In genomic region chr14:23069413-23069806, GRCh38 we compare ENCODE assay signal across 11 cellular contexts. TPM values are rescaled to one million over a fixed set of nuclear protein-coding genes. Genes with fewer than 3 reads are reported as not detected.
A peak's percentile ranks its signal among the peaks of the same experiment; 100 is the strongest.
DNase-seq lines count a peak whose midpoint lies in the region; ATAC-seq and TF ChIP-seq lines count a peak whose summit lies in the region.
"Had no signal": no experiment of that assay in that cellular context is flagged by ENCODE, and none has a peak within 500 bp of the region (broad histone marks: within the 10 kb centered on the region; RNA-seq: fewer than 3 reads in every experiment).

No MANE protein-coding gene starts in this region.

- peak overlapping the region; percentile 10; the same call in 1 of the 2 replicates for H2AK5ac ChIP-seq in IMR-90 (ENCODE audit: low read depth, low read length)

- peak overlapping the region; percentile 30 for H2AK9ac ChIP-seq in IMR-90 (replicated peaks; ENCODE audit: low read depth, low read length, poor library complexity)

- peak overlapping the region; percentile 55; the same call in 1 of the 2 replicates for H3K14ac ChIP-seq in IMR-90 (replicated peaks; ENCODE audit: low read depth, low read length)

- no peak overlapping the region for H3K56ac ChIP-seq in IMR-90 (ENCODE audit: extremely low read depth, insufficient read depth, low read length)

- ATAC-seq in IMR-90 (ENCODE audit: low read depth) (no peak), GM21529 (IDR thresholded peaks at IDR 0.05; ENCODE audit: unreplicated experiment) (no peak)

- no peak overlapping the region for H3K4me3 ChIP-seq in IMR-90 (ENCODE audit: insufficient read depth, low read depth, low read length)
- H3K4me3 ChIP-seq in dorsolateral prefrontal cortex = peak overlapping the region in 6 of 59 donors; percentile 2 to 31 (median 16)
- no peak overlapping the region for H3K4me3 ChIP-seq in neutrophil (ENCODE audit: low read depth in 1 of 2, low read length in 1 of 2)

- H3K27ac ChIP-seq in IMR-90 (ENCODE audit: insufficient read depth, low read length) (peak overlapping the region; percentile 14), dorsolateral prefrontal cortex (peak overlapping the region in 30 of 59 donors; percentile 4 to 93 (median 46)), neutrophil (peak overlapping the region; percentile 66)

- no peak overlapping the region for H2BK20ac ChIP-seq in IMR-90 (ENCODE audit: low read depth, low read length)

- no peak overlapping the region for H2BK120ac ChIP-seq in IMR-90 (ENCODE audit: low read depth, low read length)

- H3K9me3 Mint-ChIP-seq in CD14-positive monocyte = no peaks in the 10 kb centered on the region
- H3K9me3 Mint-ChIP-seq: activated CD4-positive, alpha-beta T cell treated with anti-CD3 and anti-CD28 coated beads, Interleukin-2, amount 10 ng/mL, durations not matched to agents 24 days and 14 days had no signal

- H3K4me1 ChIP-seq in IMR-90 (ENCODE audit: control insufficient read depth, insufficient read depth, low read length) (peaks cover 13% of the 10 kb centered on the region), neutrophil (ENCODE audit: control insufficient read depth in 1 of 2, insufficient read depth in 1 of 2, low read depth in 1 of 2, low read length in 1 of 2) (peaks cover 33 to 37% of the 10 kb centered on the region in 2 experiments)

- H3K9me3 ChIP-seq in IMR-90 (ENCODE audit: control insufficient read depth, insufficient read depth, low read length) = no peaks in the 10 kb centered on the region
- no peaks in the 10 kb centered on the region for H3K9me3 ChIP-seq in neutrophil

- WGBS in IMR-90 (ENCODE audit: extremely low coverage in 2 of 2, insufficient read length in 1 of 2), 2 experiments = no CpG with 5 or more reads among the region's 4 CpGs

- H2BK15ac ChIP-seq in IMR-90 (ENCODE audit: low read depth, low read length) = no peak overlapping the region

- no peak overlapping the region for H4K5ac ChIP-seq in IMR-90 (ENCODE audit: low read depth, low read length)

- H3K27me3 Mint-ChIP-seq in CD14-positive monocyte (ENCODE audit: low read depth in 3 of 3) = no peaks in the 10 kb centered on the region
- H3K27me3 Mint-ChIP-seq: activated CD4-positive, alpha-beta T cell treated with anti-CD3 and anti-CD28 coated beads, Interleukin-2, amount 10 ng/mL, durations not matched to agents 24 days and 14 days had no signal

- TF ChIP-seq RAD21 in IMR-90 (IDR thresholded peaks at IDR 0.05; ENCODE audit: low read length) = no peak

- H3K27me3 ChIP-seq in IMR-90 (ENCODE audit: control insufficient read depth, insufficient read depth, low read length) (no peaks in the 10 kb centered on the region), dorsolateral prefrontal cortex (no peaks in the 10 kb centered on the region), neutrophil (no peaks in the 10 kb centered on the region)

- peak overlapping the region in 6 of 7 donors; percentile 64 to 90 (median 74) for H3K27ac Mint-ChIP-seq in CD14-positive monocyte

- peak overlapping the region; percentile 83 for H3K23ac ChIP-seq in IMR-90 (ENCODE audit: low read depth, low read length)

- no peak overlapping the region for H2BK5ac ChIP-seq in IMR-90 (ENCODE audit: low read depth, low read length, poor library complexity, severe bottlenecking)

- CTCF ChIA-PET in IMR-90 (lab: Yijun Ruan, JAX) = interaction anchor here (0.5 to 1.8 kb wide), 28 partner anchors 8 to 152 kb away, joined by 3 to 21 read pairs (median 4); partner anchors contain the start of genes ACIN1, C14orf119, CDH24 and CEBPE

- no TSS peak for BruUV-seq in IMR-90 (replicated peaks; lab: Mats Ljungman, UMichigan)

- H3K18ac ChIP-seq in IMR-90 (ENCODE audit: low read depth, low read length) = no peak overlapping the region

- H3K4me3 Mint-ChIP-seq in CD14-positive monocyte = no peak overlapping the region

- DNase-seq in CD14-positive monocyte (ENCODE audit: low spot score) (no peak), IMR-90 (no peak), dorsolateral prefrontal cortex (no peak), dedifferentiated amniotic fluid mesenchymal stem cell (ENCODE audit: extremely low spot score) (no peak), activated gamma-delta T cell (lab: John Stamatoyannopoulos, UW) (no peak)
- no peak for DNase-seq in stimulated activated naive CD4-positive, alpha-beta T cell (lab: John Stamatoyannopoulos, UW)
- DNase-seq: GDM1 had no signal

- peaks cover 35% of the 10 kb centered on the region for H3K4me1 Mint-ChIP-seq in CD14-positive monocyte

- H3K9ac ChIP-seq in IMR-90 (ENCODE audit: low read depth, low read length) = 0 out of 2 replicates have a peak overlapping the region, but pooled peaks have one; percentile 18

- peaks cover 46% of the 10 kb centered on the region for H4K20me1 ChIP-seq in IMR-90 (ENCODE audit: insufficient read depth, low read length)

- in situ Hi-C loops in IMR-90 (cut with MboI; ENCODE audit: low sequenced_read_pairs) = loop anchor here (5.0 to 10.0 kb wide), 2 partner anchors 33 to 515 kb away; partner anchors contain the start of gene CIROP

- peaks cover 40% of the 10 kb centered on the region for H3K36me3 ChIP-seq in IMR-90 (ENCODE audit: control insufficient read depth, insufficient read depth, low read length)
- H3K36me3 ChIP-seq in neutrophil = peaks cover 79% of the 10 kb centered on the region

- TF ChIP-seq CTCF in CD14-positive monocyte (IDR thresholded peaks at IDR 0.05) = no peak
- TF ChIP-seq CTCF in IMR-90 (conservative IDR thresholded peaks at IDR 0.05; ENCODE audit: low read depth, low read length) = no peak
- TF ChIP-seq CTCF in dorsolateral prefrontal cortex (IDR thresholded peaks at IDR 0.05 in 54 of 56, conservative IDR thresholded peaks at IDR 0.05 in 2 of 56; ENCODE audit: low read depth in 1 of 56, partially characterized antibody in 56 of 56) = no peak
- no peak for TF ChIP-seq CTCF in neutrophil (IDR thresholded peaks at IDR 0.05)

- peaks cover 5% of the 10 kb centered on the region; the same call in 1 of the 2 replicates for H3K9me1 ChIP-seq in IMR-90 (ENCODE audit: insufficient read depth, low read length)

- 0 out of 2 replicates have a peak overlapping the region, but pooled peaks have one; percentile 15 for H3K4ac ChIP-seq in IMR-90 (ENCODE audit: low read depth, low read length)

- intact Hi-C loops in CD14-positive monocyte (cut with micrococcal nuclease) (loop anchor here in 1 of 2 donors (5.0 kb wide), 2 partner anchors 38 to 118 kb away; no protein-coding TSS in a partner anchor), IMR-90 (cut with micrococcal nuclease) (loop anchor here (1.0 kb wide), 1 partner anchor 40 kb away; no protein-coding TSS in a partner anchor), dorsolateral prefrontal cortex (cut with DNase I) (loop anchor here in 1 of 2 donors (2.0 kb wide), 2 partner anchors 25 to 117 kb away; partner anchors contain the start of genes ACIN1 and C14orf119)

- H4K91ac ChIP-seq in IMR-90 (ENCODE audit: insufficient read depth, low read depth, low read length) = no peak overlapping the region

- no peak overlapping the region; a peak in 1 of 4 replicates for H4K8ac ChIP-seq in IMR-90 (ENCODE audit: low read depth in 2 of 2, low read length in 2 of 2)

- dilution Hi-C loops in IMR-90 (cut with HindIII; ENCODE audit: low sequenced_read_pairs, unreplicated experiment) = no loop called here

- H3K4me2 ChIP-seq in IMR-90 (ENCODE audit: low read depth, low read length) = no peak overlapping the region; the same call in 1 of the 2 replicates

- peaks cover 73 to 74% of the 10 kb centered on the region in 2 donors for H3K36me3 Mint-ChIP-seq in CD14-positive monocyte

- no peak for TF ChIP-seq POLR2A in IMR-90 (IDR thresholded peaks at IDR 0.05; ENCODE audit: low read depth, low read length)

- POLR2A ChIA-PET in IMR-90 (lab: Charles Lee; ENCODE audit: unreplicated experiment) = interaction anchor here (0.5 kb wide), 1 partner anchor 54 kb away, joined by 8 read pairs; no protein-coding TSS in a partner anchor

- peaks cover 17 to 66% of the 10 kb centered on the region in 2 experiments for H3K79me1 ChIP-seq in IMR-90 (ENCODE audit: low read depth in 1 of 2, low read length in 2 of 2)

- no peak overlapping the region for H2AFZ ChIP-seq in IMR-90 (replicated peaks; ENCODE audit: low read length, poor library complexity)

TF ChIP-seq in IMR-90, 13 proteins besides CTCF, POLR2A, EP300 and RAD21 (continues in another document):
- TF ChIP-seq CHD1 (IDR thresholded peaks at IDR 0.05; ENCODE audit: low read depth, low read length) (no peak), MAFK (IDR thresholded peaks at IDR 0.05; ENCODE audit: low read depth, low read length) (no peak)

RNA-seq across cellular contexts. Expression of gene CDH24, which starts 12.1 kb away (rescaled TPM):
- polyA plus RNA-seq in CD14-positive monocyte (under 1 TPM in 1 of 2 donors, not detected in 1; 0.14 TPM), IMR-90 (2012; rRNA removed) (24.4 and 30.0 TPM in 2 replicates)
- total RNA-seq in IMR-90 (2012; rRNA removed) (3.6 and 3.9 TPM in 2 replicates), dorsolateral prefrontal cortex (10 to 100 TPM in 40 of 120 experiments, 1 to 10 TPM in 80; 4.3 to 15.9 (median 8.8) TPM)
- polyA plus RNA-seq in IMR-90 (2012; cell fraction: cytosol; rRNA removed) = 11.1 and 16.7 TPM in 2 replicates
- polyA plus RNA-seq in IMR-90 (2012; cell fraction: nucleus; rRNA removed; ENCODE audit: low replicate concordance) = 239 and 468 TPM in 2 replicates

RNA-seq across cellular contexts. Expression of gene ACIN1, which starts 25.5 kb away (rescaled TPM):
- polyA plus RNA-seq in CD14-positive monocyte (1 to 10 TPM; 2.8 to 5.4 TPM), IMR-90 (2012; rRNA removed) (167 and 185 TPM in 2 replicates)
- total RNA-seq in IMR-90 (2012; rRNA removed) (71.9 and 73.8 TPM in 2 replicates), dorsolateral prefrontal cortex (100 to 1,000 TPM; 107 to 209 (median 157) TPM)
- polyA plus RNA-seq in IMR-90 (2012; cell fraction: cytosol; rRNA removed) = 47.0 and 54.1 TPM in 2 replicates
- polyA plus RNA-seq in IMR-90 (2012; cell fraction: nucleus; rRNA removed; ENCODE audit: low replicate concordance) = 631 and 1,195 TPM in 2 replicates

RNA-seq across cellular contexts. Expression of gene C14orf119, which starts 25.9 kb away (rescaled TPM):
- polyA plus RNA-seq in CD14-positive monocyte = 100 to 1,000 TPM; 106 to 110 TPM
- 61.9 and 83.7 TPM in 2 replicates for total RNA-seq in IMR-90 (2012; rRNA removed)
- polyA plus RNA-seq in IMR-90 (2012; rRNA removed) = 74.0 and 86.3 TPM in 2 replicates
- polyA plus RNA-seq in IMR-90 (2012; cell fraction: cytosol; rRNA removed) = 36.7 and 38.7 TPM in 2 replicates
- polyA plus RNA-seq in IMR-90 (2012; cell fraction: nucleus; rRNA removed; ENCODE audit: low replicate concordance) = 13.9 and 46.2 TPM in 2 replicates
- 10 to 100 TPM in 119 of 120 experiments, 1 to 10 TPM in 1; 7.9 to 32.3 (median 22.8) TPM for total RNA-seq in dorsolateral prefrontal cortex

RNA-seq across cellular contexts. Expression of gene PSMB11, which starts 27.4 kb away (rescaled TPM):
- not detected for polyA plus RNA-seq in CD14-positive monocyte
- not detected in 2 replicates for total RNA-seq in IMR-90 (2012; rRNA removed)
- not detected in 2 replicates for polyA plus RNA-seq in IMR-90 (2012; rRNA removed)
- polyA plus RNA-seq in IMR-90 (2012; cell fraction: cytosol; rRNA removed) = 0.01 TPM in 1 of 2 replicates, not detected in the other
- not detected in 2 replicates for polyA plus RNA-seq in IMR-90 (2012; cell fraction: nucleus; rRNA removed; ENCODE audit: low replicate concordance)
- total RNA-seq in dorsolateral prefrontal cortex = under 1 TPM in 4 of 120 experiments, not detected in 116; 0.17 to 0.43 (median 0.22) TPM
- total RNA-seq: activated CD4-positive, alpha-beta T cell treated with anti-CD3 and anti-CD28 coated beads, Interleukin-2, amount 10 ng/mL, durations not matched to agents 24 days and 14 days; M059J had no signal

RNA-seq across cellular contexts. Expression of gene PSMB5, which starts 34.7 kb away (rescaled TPM):
- polyA plus RNA-seq in CD14-positive monocyte (10 to 100 TPM; 57.6 to 61.8 TPM), IMR-90 (2012; rRNA removed) (321 and 335 TPM in 2 replicates)
- total RNA-seq in IMR-90 (2012; rRNA removed) (268 and 310 TPM in 2 replicates), dorsolateral prefrontal cortex (100 to 1,000 TPM in 60 of 120 experiments, 10 to 100 TPM in 60; 63.4 to 136 (median 100) TPM)
- polyA plus RNA-seq in IMR-90 (2012; cell fraction: cytosol; rRNA removed) = 284 and 429 TPM in 2 replicates
- 118 and 128 TPM in 2 replicates for polyA plus RNA-seq in IMR-90 (2012; cell fraction: nucleus; rRNA removed; ENCODE audit: low replicate concordance)

Comparison
In these comparisons a context has a peak if more than half of its experiments do, and no peak if none do; other contexts are left out.
1. H3K27ac ChIP-seq: peak in every context shown above with its lines; median percentile 66 in neutrophil; 46 in dorsolateral prefrontal cortex; 14 in IMR-90.